Comparison of ENCODE assay signal across 1 cellular context in the genomic region with DNA sequence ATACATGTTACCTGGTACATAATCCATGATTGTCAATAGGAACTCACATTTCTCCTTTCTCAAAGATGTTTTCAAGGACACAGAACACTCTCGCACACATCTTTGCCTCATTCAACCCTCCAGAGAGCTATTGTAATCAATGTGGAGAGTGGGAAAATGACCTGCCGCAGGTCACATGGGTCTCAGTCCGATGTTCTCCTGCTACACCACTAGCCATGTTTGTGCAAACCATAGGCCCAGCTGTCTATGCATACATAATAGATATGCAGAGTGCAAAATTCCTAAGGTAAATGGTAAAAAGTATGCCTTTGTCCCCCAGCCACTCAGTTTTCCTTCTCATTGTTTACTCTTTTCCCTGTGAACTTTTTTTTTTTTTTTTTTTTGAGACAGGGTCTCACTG.
TF ChIP-seq lines count a peak whose summit lies in the region.

No MANE protein-coding gene starts in this region.

TF ChIP-seq in H1, 55 proteins besides CTCF, POLR2A, EP300 and RAD21:
- TF ChIP-seq ATF2 (IDR thresholded peaks at IDR 0.05; ENCODE audit: low read length) (no peak), CTBP2 (IDR thresholded peaks at IDR 0.05; ENCODE audit: borderline replicate concordance, insufficient read depth, insufficient read length, low read length) (no peak), SP4 (IDR thresholded peaks at IDR 0.05; ENCODE audit: low read length) (no peak), SP1 (IDR thresholded peaks at IDR 0.05; ENCODE audit: low read depth, low read length) (no peak), CBX5 (IDR thresholded peaks at IDR 0.05; ENCODE audit: low read depth, low read length) (no peak), BCL11A (IDR thresholded peaks at IDR 0.05; ENCODE audit: low read depth in 2 of 2, low read length in 2 of 2) (no peak), TCF12 (IDR thresholded peaks at IDR 0.05; ENCODE audit: low read depth, low read length) (no peak), ZNF274 (IDR thresholded peaks at IDR 0.05; ENCODE audit: borderline replicate concordance, extremely low read depth, low read length) (no peak), E2F6 (IDR thresholded peaks at IDR 0.05) (no peak), KDM1A (IDR thresholded peaks at IDR 0.05; ENCODE audit: borderline replicate concordance, low read length) (no peak), SIX5 (IDR thresholded peaks at IDR 0.05; ENCODE audit: low read depth, low read length) (no peak), TBP (IDR thresholded peaks at IDR 0.05; ENCODE audit: low read depth, low read length) (no peak), KDM4A (IDR thresholded peaks at IDR 0.05; ENCODE audit: low read depth, low read length, severe bottlenecking) (no peak), PHF8 (conservative IDR thresholded peaks at IDR 0.05; ENCODE audit: low read depth, low read length) (no peak), SIRT6 (IDR thresholded peaks at IDR 0.05; ENCODE audit: low read length) (no peak), SRF (IDR thresholded peaks at IDR 0.05; ENCODE audit: low read depth, low read length) (no peak), CHD1 (IDR thresholded peaks at IDR 0.05; ENCODE audit: low read depth, low read length) (no peak)
- TF ChIP-seq, protein P1, sequence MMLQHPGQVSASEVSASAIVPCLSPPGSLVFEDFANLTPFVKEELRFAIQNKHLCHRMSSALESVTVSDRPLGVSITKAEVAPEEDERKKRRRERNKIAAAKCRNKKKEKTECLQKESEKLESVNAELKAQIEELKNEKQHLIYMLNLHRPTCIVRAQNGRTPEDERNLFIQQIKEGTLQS (IDR thresholded peaks at IDR 0.05; ENCODE audit: insufficient read depth, low read depth, low read length): no peak
